Comparison of ENCODE assay signal across 14 cellular contexts in genomic region chr20:10924628-10925266, GRCh38.
A peak's percentile ranks its signal among the peaks of the same experiment; 100 is the strongest.
DNase-seq lines count a peak whose midpoint lies in the region; ATAC-seq and TF ChIP-seq lines count a peak whose summit lies in the region.
"Had no signal": no experiment of that assay in that cellular context is flagged by ENCODE, and none has a peak within 500 bp of the region (broad histone marks: within the 10 kb centered on the region; RNA-seq: fewer than 3 reads in every experiment).

No MANE protein-coding gene starts in this region.

- no peaks in the 10 kb centered on the region for H3K4me1 Mint-ChIP-seq in activated CD4-positive, alpha-beta T cell treated with anti-CD3 and anti-CD28 coated beads, Interleukin-2, amount 10 ng/mL, durations not matched to agents 24 days and 14 days
- no peaks in the 10 kb centered on the region for H3K4me1 Mint-ChIP-seq in T-helper 17 cell

- H3K27me3 ChIP-seq in ACC112 (ENCODE audit: insufficient read depth, low read length), result no peaks in the 10 kb centered on the region
- H3K27me3 ChIP-seq: BE2C, esophagus squamous epithelium had no signal

- no peak overlapping the region for H3K27ac Mint-ChIP-seq in activated CD4-positive, alpha-beta T cell treated with anti-CD3 and anti-CD28 coated beads, Interleukin-2, amount 10 ng/mL, durations not matched to agents 24 days and 14 days
- no peak overlapping the region for H3K27ac Mint-ChIP-seq in T-helper 17 cell

- no peak overlapping the region for H3K4me3 ChIP-seq in ACC112 (ENCODE audit: low read depth, low read length)
- H3K4me3 ChIP-seq: esophagus squamous epithelium, lung had no signal

- DNase-seq in amniotic epithelial cell (ENCODE audit: low read depth) (peak; percentile 93), iris pigment epithelial cell (ENCODE audit: low read depth) (peak; percentile 91), NCI-H526 (lab: John Stamatoyannopoulos, UW) (no peak), T-helper 17 cell (no peak)
- no peak for DNase-seq in activated CD4-positive, alpha-beta T cell treated with anti-CD3 and anti-CD28 coated beads, Interleukin-2, amount 10 ng/mL, durations not matched to agents 24 days and 14 days
- DNase-seq: anterior cingulate cortex; BE2C; esophagus squamous epithelium; NCI-H2081 treated with DMSO at 0.1 percent for 48 hours; stimulated activated CD8-positive, alpha-beta memory T cell treated with anti-CD3 and anti-CD28 coated beads, Interleukin-4, amount 100 ng/mL, for 48 hours had no signal

- TF ChIP-seq RAD21 in Ishikawa (IDR thresholded peaks at IDR 0.05; ENCODE audit: low read depth), result no peak

- no peaks in the 10 kb centered on the region for H3K36me3 ChIP-seq in ACC112 (ENCODE audit: insufficient read depth, low read length)
- H3K36me3 ChIP-seq: BE2C, esophagus squamous epithelium had no signal

- peak overlapping the region; percentile 21 for H2AFZ ChIP-seq in ACC112 (ENCODE audit: low read length, unreplicated experiment)

- peaks cover 82% of the 10 kb centered on the region for H3K4me1 ChIP-seq in ACC112 (ENCODE audit: control insufficient read depth, insufficient read depth, low read length, unreplicated experiment)
- H3K4me1 ChIP-seq: BE2C had no signal

- H3K4me3 Mint-ChIP-seq in activated CD4-positive, alpha-beta T cell treated with anti-CD3 and anti-CD28 coated beads, Interleukin-2, amount 10 ng/mL, durations not matched to agents 24 days and 14 days, result no peak overlapping the region
- no peak overlapping the region for H3K4me3 Mint-ChIP-seq in T-helper 17 cell

- peak overlapping the region; percentile 67 for H3K27ac ChIP-seq in ACC112 (ENCODE audit: low read depth, low read length)

- no peaks in the 10 kb centered on the region for H3K9me3 ChIP-seq in T-helper 17 cell (ENCODE audit: control insufficient read depth, low read length, poor library complexity, severe bottlenecking)
- H3K9me3 ChIP-seq: BE2C, esophagus squamous epithelium had no signal

- no peaks in the 10 kb centered on the region for H3K36me3 Mint-ChIP-seq in activated CD4-positive, alpha-beta T cell treated with anti-CD3 and anti-CD28 coated beads, Interleukin-2, amount 10 ng/mL, durations not matched to agents 24 days and 14 days (ENCODE audit: low read depth)
- no peaks in the 10 kb centered on the region for H3K36me3 Mint-ChIP-seq in T-helper 17 cell (ENCODE audit: low read depth)

- no peaks in the 10 kb centered on the region for H3K9me3 Mint-ChIP-seq in activated CD4-positive, alpha-beta T cell treated with anti-CD3 and anti-CD28 coated beads, Interleukin-2, amount 10 ng/mL, durations not matched to agents 24 days and 14 days

- no peak for TF ChIP-seq EP300 in Ishikawa (IDR thresholded peaks at IDR 0.05; ENCODE audit: borderline replicate concordance)

- no peaks in the 10 kb centered on the region for H3K27me3 Mint-ChIP-seq in activated CD4-positive, alpha-beta T cell treated with anti-CD3 and anti-CD28 coated beads, Interleukin-2, amount 10 ng/mL, durations not matched to agents 24 days and 14 days
- peaks cover 5% of the 10 kb centered on the region for H3K27me3 Mint-ChIP-seq in T-helper 17 cell

- ATAC-seq in GM18867 (IDR thresholded peaks at IDR 0.05; ENCODE audit: unreplicated experiment) (no peak), T-helper 17 cell (no peak)

- no peaks in the 10 kb centered on the region for H3K79me2 ChIP-seq in ACC112 (ENCODE audit: control insufficient read depth, insufficient read depth, low read length, unreplicated experiment)

- intact Hi-C loops in activated CD4-positive, alpha-beta T cell treated with anti-CD3 and anti-CD28 coated beads, Interleukin-2, amount 10 ng/mL, durations not matched to agents 24 days and 14 days (cut with micrococcal nuclease), result no loop called here

TF ChIP-seq in Ishikawa, 13 proteins besides CTCF, POLR2A, EP300 and RAD21:
- 0 out of 2 replicates have a peak, but pooled peaks have one; percentile 9 for TF ChIP-seq MAX (IDR thresholded peaks at IDR 0.05)
- 0 out of 2 replicates have a peak, but pooled peaks have one; percentile 11 for TF ChIP-seq NFIC (IDR thresholded peaks at IDR 0.05)
- TF ChIP-seq CEBPB (IDR thresholded peaks at IDR 0.05), result peak; percentile 72
- TF ChIP-seq TEAD4 (IDR thresholded peaks at IDR 0.05), result 0 out of 2 replicates have a peak, but pooled peaks have one; percentile 19
- TF ChIP-seq EGR1 (IDR thresholded peaks at IDR 0.05), result no peak

Comparison
In these comparisons a context has a peak if more than half of its experiments do, and no peak if none do; other contexts are left out.
1. DNase-seq: peak in amniotic epithelial cell (single experiment) and iris pigment epithelial cell (single experiment); none in activated CD4-positive, alpha-beta T cell treated with anti-CD3 and anti-CD28 coated beads, Interleukin-2, amount 10 ng/mL, durations not matched to agents 24 days and 14 days (single experiment), NCI-H526 (0 of 2) and T-helper 17 cell (0 of 3).